Comparison of ENCODE assay signal across 14 cellular contexts in the genomic region with DNA sequence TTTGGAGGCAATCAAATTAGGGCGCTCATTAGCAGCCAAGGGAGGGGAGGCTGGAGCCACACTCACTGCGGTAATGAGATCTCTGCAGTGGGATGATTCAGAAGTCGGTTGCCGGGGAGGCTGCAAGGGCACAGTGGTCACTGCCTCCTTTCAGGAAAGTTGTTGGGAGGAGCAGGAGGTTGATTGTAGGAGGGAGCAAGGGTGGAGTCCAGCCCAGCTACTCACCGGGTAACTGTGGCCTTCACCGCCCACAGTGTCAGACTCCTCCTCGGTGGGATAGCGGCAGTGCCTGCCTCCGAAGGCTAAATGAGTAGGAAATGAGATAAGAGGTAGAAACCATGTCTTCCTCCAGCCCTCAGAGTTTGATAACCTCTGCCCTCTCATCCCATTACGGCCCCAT. TPM values are rescaled to one million over a fixed set of nuclear protein-coding genes. Genes with fewer than 3 reads are reported as not detected.
"Had no signal": no experiment of that assay in that cellular context is flagged by ENCODE, and none has a peak within 500 bp of the region (broad histone marks: within the 10 kb centered on the region; RNA-seq: fewer than 3 reads in every experiment).

No MANE protein-coding gene starts in this region.

RNA-seq across cellular contexts. Expression of gene ANXA8L1, which starts 44.4 kb away (rescaled TPM):
- total RNA-seq: colonic mucosa; endodermal cell; kidney; mesenteric fat pad; myocyte; naive thymus-derived CD8-positive, alpha-beta T cell; renal cortical epithelial cell; transverse colon had no signal
- polyA plus RNA-seq: naive thymus-derived CD8-positive, alpha-beta T cell; psoas muscle had no signal

RNA-seq across cellular contexts. Expression of gene NPY4R, which starts 45.8 kb away (rescaled TPM):
- total RNA-seq: epithelial cell of proximal tubule; esophagus squamous epithelium; kidney; mesenteric fat pad; myocyte; naive thymus-derived CD8-positive, alpha-beta T cell; psoas muscle; smooth muscle cell; ureter had no signal
- polyA plus RNA-seq: naive thymus-derived CD8-positive, alpha-beta T cell; ovary; smooth muscle cell had no signal
